8 cellular contexts compared by ENCODE assay signal in genomic region chr20:60224914-60225313, GRCh38.
A peak's percentile ranks its signal among the peaks of the same experiment; 100 is the strongest.
DNase-seq lines count a peak whose midpoint lies in the region; TF ChIP-seq lines count a peak whose summit lies in the region.

No MANE protein-coding gene starts in this region.

- DNase-seq in AG10803 (ENCODE audit: low read depth) = peak; percentile 13
- DNase-seq in GM10266 (ENCODE audit: extremely low spot score) = no peak
- peak; percentile 33 for DNase-seq in OCI-M1 (lab: John Stamatoyannopoulos, UW)
- no peak for DNase-seq in fibroblast of villous mesenchyme (ENCODE audit: low read depth)
- no peak for DNase-seq in 8988T
- DNase-seq in activated effector memory CD4-positive, alpha-beta T cell treated with anti-CD3 and anti-CD28 coated beads, Interleukin-2, amount 50 U/mL, for 16 hours = no peak
- DNase-seq in NCI-H1048 (lab: John Stamatoyannopoulos, UW) = no peak
- DNase-seq in glomerular visceral epithelial cell (ENCODE audit: extremely low spot score) = no peak

- peak; percentile 56 for TF ChIP-seq CTCF in AG10803 (conservative IDR thresholded peaks at IDR 0.05; ENCODE audit: low read length)
- TF ChIP-seq CTCF in GM10266 (IDR thresholded peaks at IDR 0.05; ENCODE audit: control insufficient read depth, insufficient read depth, low read depth, missing control alignments) = peak; percentile 11
- peak; percentile 51 for TF ChIP-seq CTCF in fibroblast of villous mesenchyme (IDR thresholded peaks at IDR 0.05; ENCODE audit: insufficient read depth, low read depth, low read length)

- H3K4me3 ChIP-seq in AG10803 (ENCODE audit: low read length) (no peak overlapping the region), fibroblast of villous mesenchyme (ENCODE audit: low read depth, low read length) (no peak overlapping the region)

Comparison
In these comparisons a context has a peak if more than half of its experiments do, and no peak if none do; other contexts are left out.
1. DNase-seq: peak in AG10803 (single experiment) and OCI-M1 (single experiment); none in GM10266 (single experiment), fibroblast of villous mesenchyme (single experiment), 8988T (single experiment), activated effector memory CD4-positive, alpha-beta T cell treated with anti-CD3 and anti-CD28 coated beads, Interleukin-2, amount 50 U/mL, for 16 hours (single experiment), NCI-H1048 (single experiment) and glomerular visceral epithelial cell (single experiment).
2. Peak in every context shown above with its lines, with median percentiles within 50 percentile points of each other: CTCF ChIP-seq.